16 cellular contexts compared by ENCODE assay signal in the genomic region with DNA sequence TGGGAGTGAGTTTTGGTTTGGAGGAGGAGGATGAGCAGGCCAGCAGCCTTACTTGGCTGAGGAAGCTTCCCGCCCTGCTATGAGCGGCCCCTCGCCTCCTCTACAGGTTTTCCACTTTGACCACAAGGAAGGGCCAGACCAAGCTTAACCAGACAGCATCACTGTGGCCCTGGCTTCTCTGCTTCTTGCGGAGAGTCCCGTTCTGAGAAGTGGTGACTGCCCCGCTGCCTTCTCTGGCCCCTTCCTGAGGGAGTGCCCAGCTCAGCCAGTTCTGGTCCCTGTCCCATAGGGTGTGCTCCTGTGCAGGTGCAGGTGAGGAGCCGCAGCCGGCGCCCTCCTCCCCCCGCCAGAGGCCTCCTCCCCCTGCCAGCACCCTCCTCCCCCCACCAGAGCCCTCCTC.
DNase-seq lines count a peak whose midpoint lies in the region; ATAC-seq, FAIRE-seq and TF ChIP-seq lines count a peak whose summit lies in the region.
"Had no signal": no experiment of that assay in that cellular context is flagged by ENCODE, and none has a peak within 500 bp of the region (broad histone marks: within the 10 kb centered on the region; RNA-seq: fewer than 3 reads in every experiment).

No MANE protein-coding gene starts in this region.

- H3K4me1 Mint-ChIP-seq in natural killer cell treated with Interleukin-12 subunit alpha and Interleukin-12 subunit beta and Interleukin-15 and Interleukin-18, amount 100 ng/mL, for 72 hours (ENCODE audit: low read depth in 2 of 2), result peaks cover 13 to 28% of the 10 kb centered on the region in 2 donors
- H3K4me1 Mint-ChIP-seq in natural killer cell (peaks cover 11 to 12% of the 10 kb centered on the region in 2 donors), nephron progenitor cell (peaks cover 11% of the 10 kb centered on the region)

- H3K4me3 Mint-ChIP-seq in natural killer cell treated with Interleukin-12 subunit alpha and Interleukin-12 subunit beta and Interleukin-15 and Interleukin-18, amount 100 ng/mL, for 72 hours, result no peak overlapping the region
- H3K4me3 Mint-ChIP-seq in natural killer cell (no peak overlapping the region), nephron progenitor cell (no peak overlapping the region)

- no peak for ATAC-seq in natural killer cell treated with Interleukin-12 subunit alpha and Interleukin-12 subunit beta and Interleukin-15 and Interleukin-18, amount 100 ng/mL, for 72 hours
- no peak for ATAC-seq in natural killer cell
- ATAC-seq in HG03460 (IDR thresholded peaks at IDR 0.05; ENCODE audit: unreplicated experiment), result no peak
- ATAC-seq: PC-3 had no signal

- H3K36me3 Mint-ChIP-seq in natural killer cell treated with Interleukin-12 subunit alpha and Interleukin-12 subunit beta and Interleukin-15 and Interleukin-18, amount 100 ng/mL, for 72 hours, result no peaks in the 10 kb centered on the region
- H3K36me3 Mint-ChIP-seq in natural killer cell, result no peaks in the 10 kb centered on the region
- H3K36me3 Mint-ChIP-seq in nephron progenitor cell (ENCODE audit: low read depth), result no peaks in the 10 kb centered on the region

- FAIRE-seq in urothelium cell line (lab: Jason Lieb, UNC), result peak; percentile 32
- FAIRE-seq: GM12892 had no signal

- H3K27ac ChIP-seq in angular gyrus (ENCODE audit: low read depth, low read length), result peak overlapping the region; percentile 91
- H3K27ac ChIP-seq: SJSA1 had no signal

- H3K27me3 Mint-ChIP-seq in natural killer cell treated with Interleukin-12 subunit alpha and Interleukin-12 subunit beta and Interleukin-15 and Interleukin-18, amount 100 ng/mL, for 72 hours, result no peaks in the 10 kb centered on the region
- no peaks in the 10 kb centered on the region for H3K27me3 Mint-ChIP-seq in natural killer cell (ENCODE audit: low read depth in 2 of 2)
- peaks cover 41% of the 10 kb centered on the region for H3K27me3 Mint-ChIP-seq in nephron progenitor cell (ENCODE audit: low read depth, poor library complexity)

- TF ChIP-seq CTCF in natural killer cell (IDR thresholded peaks at IDR 0.05) (no peak), nephron progenitor cell (IDR thresholded peaks at IDR 0.05) (no peak)

- no peak for DNase-seq in natural killer cell treated with Interleukin-12 subunit alpha and Interleukin-12 subunit beta and Interleukin-15 and Interleukin-18, amount 100 ng/mL, for 72 hours (ENCODE audit: low spot score)
- no peak for DNase-seq in natural killer cell
- no peak for DNase-seq in nephron progenitor cell
- DNase-seq in urothelium cell line (ENCODE audit: low spot score), result no peak
- DNase-seq in DMS 273 (lab: John Stamatoyannopoulos, UW; ENCODE audit: unreplicated experiment), result no peak
- DNase-seq in ureter (ENCODE audit: low spot score), result no peak
- DNase-seq: GOT3, IMR-90, NCI-H1105, NCI-H187, NCI-H69, PC-3 had no signal

- H3K27ac Mint-ChIP-seq in natural killer cell treated with Interleukin-12 subunit alpha and Interleukin-12 subunit beta and Interleukin-15 and Interleukin-18, amount 100 ng/mL, for 72 hours, result peak overlapping the region; percentile 15 to 25
- no peak overlapping the region for H3K27ac Mint-ChIP-seq in natural killer cell
- peak overlapping the region; percentile 4 for H3K27ac Mint-ChIP-seq in nephron progenitor cell

- intact Hi-C loops in natural killer cell (cut with micrococcal nuclease), result no loop called here

- no peaks in the 10 kb centered on the region for H3K9me3 Mint-ChIP-seq in natural killer cell treated with Interleukin-12 subunit alpha and Interleukin-12 subunit beta and Interleukin-15 and Interleukin-18, amount 100 ng/mL, for 72 hours
- H3K9me3 Mint-ChIP-seq in natural killer cell (no peaks in the 10 kb centered on the region), nephron progenitor cell (no peaks in the 10 kb centered on the region)

Comparison
In these comparisons a context has a peak if more than half of its experiments do, and no peak if none do; other contexts are left out.
1. H3K27ac Mint-ChIP-seq: peak in natural killer cell treated with Interleukin-12 subunit alpha and Interleukin-12 subunit beta and Interleukin-15 and Interleukin-18, amount 100 ng/mL, for 72 hours (2 of 2) and nephron progenitor cell (single experiment); none in natural killer cell (0 of 2).